ENCODE assay signal across 22 cellular contexts in the genomic region with DNA sequence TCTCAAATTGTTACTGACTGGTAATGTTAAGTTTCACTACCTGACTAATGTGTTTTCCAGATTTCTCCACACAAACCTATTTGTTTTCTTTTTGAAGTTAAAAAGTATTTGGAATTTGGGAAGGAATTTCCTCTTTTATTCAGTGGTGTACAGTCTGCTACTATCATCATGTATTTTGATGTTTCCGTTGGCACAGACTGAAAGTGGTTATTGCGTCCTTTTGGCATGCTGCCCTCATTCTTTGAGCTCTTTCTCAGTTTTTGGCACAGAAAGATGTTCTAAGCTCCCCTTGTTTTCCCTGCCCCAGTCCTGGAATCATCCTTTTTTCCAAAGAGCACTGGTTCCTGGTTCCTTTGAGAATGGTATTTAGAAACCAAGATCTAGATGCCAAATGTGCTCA. TPM values are rescaled to one million over a fixed set of nuclear protein-coding genes. Genes with fewer than 3 reads are reported as not detected.
DNase-seq lines count a peak whose midpoint lies in the region; ATAC-seq and TF ChIP-seq lines count a peak whose summit lies in the region.
"Had no signal": no experiment of that assay in that cellular context is flagged by ENCODE, and none has a peak within 500 bp of the region (broad histone marks: within the 10 kb centered on the region; RNA-seq: fewer than 3 reads in every experiment).

No MANE protein-coding gene starts in this region.

- peak overlapping the region in 2 of 3 donors; percentile 16 to 88 for H3K27ac Mint-ChIP-seq in CD4-positive, CD25-positive, alpha-beta regulatory T cell
- H3K27ac Mint-ChIP-seq: activated naive CD4-positive, alpha-beta T cell treated with anti-CD3 and anti-CD28 coated beads for 36 hours had no signal

- no peak overlapping the region for H3K4me3 ChIP-seq in CD4-positive, CD25-positive, alpha-beta regulatory T cell (ENCODE audit: low read depth, low read length)
- no peak overlapping the region for H3K4me3 ChIP-seq in MG63
- no peak overlapping the region for H3K4me3 ChIP-seq in esophagus squamous epithelium
- H3K4me3 ChIP-seq: colonic mucosa, tibial nerve had no signal

- H3K36me3 Mint-ChIP-seq in CD4-positive, CD25-positive, alpha-beta regulatory T cell: peaks cover 72% of the 10 kb centered on the region

- intact Hi-C loops in esophagus squamous epithelium (cut with DNase I): no loop called here
- intact Hi-C loops in head of caudate nucleus (cut with DNase I): no loop called here

- no peak for TF ChIP-seq CTCF in esophagus squamous epithelium (IDR thresholded peaks at IDR 0.05)

- peaks cover 0 to 21% (median 14%) of the 10 kb centered on the region in 7 donors for H3K9me3 Mint-ChIP-seq in CD4-positive, CD25-positive, alpha-beta regulatory T cell

- no peaks in the 10 kb centered on the region for H3K27me3 Mint-ChIP-seq in CD4-positive, CD25-positive, alpha-beta regulatory T cell
- H3K27me3 Mint-ChIP-seq: naive thymus-derived CD4-positive, alpha-beta T cell had no signal

- no peak for ATAC-seq in CD4-positive, CD25-positive, alpha-beta regulatory T cell (ENCODE audit: low read depth in 2 of 2)
- ATAC-seq: naive thymus-derived CD4-positive, alpha-beta T cell; Right ventricle myocardium inferior had no signal

- no peak for DNase-seq in CD4-positive, CD25-positive, alpha-beta regulatory T cell
- DNase-seq in MG63: peak; percentile 1
- peak; percentile 75 for DNase-seq in dermis blood vessel endothelial cell
- peak; percentile 35 to 91 for DNase-seq in lung microvascular endothelial cell (ENCODE audit: low read depth in 2 of 2)
- DNase-seq in esophagus squamous epithelium (lab: John Stamatoyannopoulos, UW): no peak
- DNase-seq in HUDEP-2 (lab: John Stamatoyannopoulos, UW; ENCODE audit: unreplicated experiment in 76 of 76): no peak
- DNase-seq in head of caudate nucleus: no peak
- no peak for DNase-seq in NOMO-1 (lab: John Stamatoyannopoulos, UW; ENCODE audit: unreplicated experiment in 2 of 2)
- DNase-seq: activated naive CD4-positive, alpha-beta T cell treated with anti-CD3 and anti-CD28 coated beads for 36 hours; activated T-cell treated with anti-CD3 and anti-CD28 coated beads, Interleukin-2, amount 50 U/mL, for 48 hours; anterior cingulate cortex; colonic mucosa; DMS 273 treated with DMSO at 0.1 percent for 48 hours; GOT3; Karpas-422; mesenchymal stem cell; naive thymus-derived CD4-positive, alpha-beta T cell; NCI-H526; stimulated activated naive CD4-positive, alpha-beta T cell treated with Interleukin-2 at 50 U/mL for 16 hours had no signal

- TF ChIP-seq POLR2A in esophagus squamous epithelium (IDR thresholded peaks at IDR 0.05): no peak

- H3K4me1 ChIP-seq in CD4-positive, CD25-positive, alpha-beta regulatory T cell (ENCODE audit: control insufficient read depth, insufficient read depth, low read length, poor library complexity, severe bottlenecking): peaks cover 14% of the 10 kb centered on the region
- peaks cover 0 to 7% (median 3%) of the 10 kb centered on the region in 3 donors for H3K4me1 ChIP-seq in esophagus squamous epithelium
- H3K4me1 ChIP-seq: colonic mucosa, parathyroid adenoma had no signal

- H3K27me3 ChIP-seq in CD4-positive, CD25-positive, alpha-beta regulatory T cell (ENCODE audit: control insufficient read depth, insufficient read depth, low read length): no peaks in the 10 kb centered on the region
- H3K27me3 ChIP-seq in MG63 (no peaks in the 10 kb centered on the region), esophagus squamous epithelium (no peaks in the 10 kb centered on the region)
- H3K27me3 ChIP-seq: colonic mucosa, tibial nerve had no signal

- no peak overlapping the region for H3K4me3 Mint-ChIP-seq in CD4-positive, CD25-positive, alpha-beta regulatory T cell
- H3K4me3 Mint-ChIP-seq: activated naive CD4-positive, alpha-beta T cell treated with anti-CD3 and anti-CD28 coated beads for 36 hours; naive thymus-derived CD4-positive, alpha-beta T cell had no signal

- no peak overlapping the region for H3K27ac ChIP-seq in CD4-positive, CD25-positive, alpha-beta regulatory T cell (ENCODE audit: insufficient read depth, low read length, poor library complexity, severe bottlenecking)
- H3K27ac ChIP-seq in esophagus squamous epithelium: no peak overlapping the region
- H3K27ac ChIP-seq: colonic mucosa, parathyroid adenoma had no signal

- 37 to 42% methylated on average over 2 of the region's 2 CpGs for WGBS in esophagus squamous epithelium, 2 donors

- H3K36me3 ChIP-seq in CD4-positive, CD25-positive, alpha-beta regulatory T cell (ENCODE audit: control insufficient read depth, insufficient read depth, low read length): peaks cover 70% of the 10 kb centered on the region
- no peaks in the 10 kb centered on the region for H3K36me3 ChIP-seq in MG63
- H3K36me3 ChIP-seq in esophagus squamous epithelium: peaks cover 0 to 6% (median 0%) of the 10 kb centered on the region in 3 donors
- H3K36me3 ChIP-seq: colonic mucosa had no signal

- H3K9me3 ChIP-seq in CD4-positive, CD25-positive, alpha-beta regulatory T cell (ENCODE audit: control insufficient read depth in 2 of 2, low read length in 2 of 2): peaks cover 7 to 12% of the 10 kb centered on the region in 2 experiments
- no peaks in the 10 kb centered on the region; the same call in 1 of the 2 replicates for H3K9me3 ChIP-seq in MG63
- peaks cover 0 to 12% (median 0%) of the 10 kb centered on the region in 3 donors for H3K9me3 ChIP-seq in esophagus squamous epithelium
- H3K9me3 ChIP-seq: colonic mucosa had no signal

- peaks cover 43 to 70% (median 50%) of the 10 kb centered on the region in 4 donors for H3K4me1 Mint-ChIP-seq in CD4-positive, CD25-positive, alpha-beta regulatory T cell

RNA-seq across cellular contexts. Expression of gene RTRAF, which starts 31.4 kb away (rescaled TPM):
- 134 TPM for total RNA-seq in CD4-positive, CD25-positive, alpha-beta regulatory T cell
- polyA plus RNA-seq in CD4-positive, CD25-positive, alpha-beta regulatory T cell: 100 to 1,000 TPM; 203 to 241 (median 227) TPM
- 76.2 and 77.2 TPM in 2 replicates for total RNA-seq in MG63 (2014; rRNA removed; shearing (Covaris generic); ENCODE audit: low replicate concordance)
- total RNA-seq in dermis blood vessel endothelial cell (81.3 and 169 TPM in 2 replicates), lung microvascular endothelial cell (107 and 155 TPM in 2 replicates), esophagus squamous epithelium (10 to 100 TPM; 20.2 to 58.7 (median 51.9) TPM)

Comparison
In these comparisons a context has a peak if more than half of its experiments do, and no peak if none do; other contexts are left out.
1. DNase-seq: peak in MG63 (single experiment), dermis blood vessel endothelial cell (single experiment) and lung microvascular endothelial cell (2 of 2); none in CD4-positive, CD25-positive, alpha-beta regulatory T cell (0 of 3), esophagus squamous epithelium (single experiment), HUDEP-2 (0 of 76), head of caudate nucleus (0 of 42) and NOMO-1 (0 of 2).